In the genomic region with DNA sequence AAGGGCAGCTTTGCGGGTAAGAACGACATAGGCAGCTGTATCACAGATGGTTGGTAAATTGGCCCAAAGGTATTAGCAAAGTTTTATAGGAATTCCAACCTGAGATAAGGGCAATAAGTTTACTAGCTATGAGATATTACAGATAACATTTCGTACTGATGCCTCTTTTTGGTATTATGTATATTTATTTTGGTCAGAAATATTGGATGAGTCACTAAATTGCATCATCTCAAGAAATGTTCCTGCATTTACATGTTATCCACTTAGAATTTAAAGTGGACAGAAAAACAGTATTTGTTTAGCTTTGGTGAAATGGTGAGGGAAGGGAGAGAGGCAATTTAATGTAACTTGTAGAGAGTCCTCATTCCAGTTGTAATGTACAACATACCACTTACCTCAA, we compare ENCODE assay signal across 1 cellular context.
A peak's percentile ranks its signal among the peaks of the same experiment; 100 is the strongest.
TF ChIP-seq lines count a peak whose summit lies in the region.

No MANE protein-coding gene starts in this region.

TF ChIP-seq in HEK293, 187 proteins besides CTCF, POLR2A, EP300 and RAD21 (continued from another document and continues in another):
- TF ChIP-seq ZNF596 (tag by site-specific recombination; IDR thresholded peaks at IDR 0.05), result no peak
- no peak for TF ChIP-seq ZNF670 (tag by site-specific recombination; IDR thresholded peaks at IDR 0.05; ENCODE audit: low read depth)
- TF ChIP-seq SP2 (tag by site-specific recombination; IDR thresholded peaks at IDR 0.05), result no peak
- no peak for TF ChIP-seq REST (tag by site-specific recombination; IDR thresholded peaks at IDR 0.05)
- no peak for TF ChIP-seq PRDM2 (tag by site-specific recombination; IDR thresholded peaks at IDR 0.05; ENCODE audit: borderline replicate concordance)
- TF ChIP-seq ZSCAN16 (tag by site-specific recombination; IDR thresholded peaks at IDR 0.05), result no peak
- no peak for TF ChIP-seq ZNF701 (tag by site-specific recombination; IDR thresholded peaks at IDR 0.05)
- TF ChIP-seq AEBP2 (tag by site-specific recombination; IDR thresholded peaks at IDR 0.05; ENCODE audit: borderline replicate concordance), result no peak
- no peak for TF ChIP-seq ZNF223 (tag by site-specific recombination; IDR thresholded peaks at IDR 0.05)
- TF ChIP-seq PRDM1 (tag by site-specific recombination; IDR thresholded peaks at IDR 0.05), result no peak
- TF ChIP-seq, protein P1, sequence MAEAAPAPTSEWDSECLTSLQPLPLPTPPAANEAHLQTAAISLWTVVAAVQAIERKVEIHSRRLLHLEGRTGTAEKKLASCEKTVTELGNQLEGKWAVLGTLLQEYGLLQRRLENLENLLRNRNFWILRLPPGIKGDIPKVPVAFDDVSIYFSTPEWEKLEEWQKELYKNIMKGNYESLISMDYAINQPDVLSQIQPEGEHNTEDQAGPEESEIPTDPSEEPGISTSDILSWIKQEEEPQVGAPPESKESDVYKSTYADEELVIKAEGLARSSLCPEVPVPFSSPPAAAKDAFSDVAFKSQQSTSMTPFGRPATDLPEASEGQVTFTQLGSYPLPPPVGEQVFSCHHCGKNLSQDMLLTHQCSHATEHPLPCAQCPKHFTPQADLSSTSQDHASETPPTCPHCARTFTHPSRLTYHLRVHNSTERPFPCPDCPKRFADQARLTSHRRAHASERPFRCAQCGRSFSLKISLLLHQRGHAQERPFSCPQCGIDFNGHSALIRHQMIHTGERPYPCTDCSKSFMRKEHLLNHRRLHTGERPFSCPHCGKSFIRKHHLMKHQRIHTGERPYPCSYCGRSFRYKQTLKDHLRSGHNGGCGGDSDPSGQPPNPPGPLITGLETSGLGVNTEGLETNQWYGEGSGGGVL (tag by site-specific recombination; IDR thresholded peaks at IDR 0.05), result peak; percentile 62
- TF ChIP-seq ZNF248 (tag by site-specific recombination; IDR thresholded peaks at IDR 0.05), result no peak
- no peak for TF ChIP-seq PRDM4 (tag by site-specific recombination; IDR thresholded peaks at IDR 0.05)
- TF ChIP-seq ZBTB48 (tag by site-specific recombination; IDR thresholded peaks at IDR 0.05), result no peak
- TF ChIP-seq ZNF184 (tag by site-specific recombination; IDR thresholded peaks at IDR 0.05), result no peak
- TF ChIP-seq BCL11B (tag by site-specific recombination; IDR thresholded peaks at IDR 0.05; ENCODE audit: low read depth), result no peak
- TF ChIP-seq ZNF19 (tag by site-specific recombination; IDR thresholded peaks at IDR 0.05; ENCODE audit: low read depth), result no peak
- TF ChIP-seq PRDM6 (tag by site-specific recombination; IDR thresholded peaks at IDR 0.05), result peak; percentile 76
- TF ChIP-seq ZBTB26 (tag by site-specific recombination; optimal IDR thresholded peaks at IDR 0.05), result no peak
- TF ChIP-seq ZBTB7A (tag by site-specific recombination; IDR thresholded peaks at IDR 0.05; ENCODE audit: low read depth), result no peak
- no peak for TF ChIP-seq KLF7 (tag by site-specific recombination; IDR thresholded peaks at IDR 0.05; ENCODE audit: borderline replicate concordance)
- TF ChIP-seq FEZF1 (tag by site-specific recombination; IDR thresholded peaks at IDR 0.05), result peak; percentile 70
- no peak for TF ChIP-seq ZNF792 (tag by site-specific recombination; IDR thresholded peaks at IDR 0.05)
- TF ChIP-seq ZNF350 (tag by site-specific recombination; IDR thresholded peaks at IDR 0.05), result no peak
- TF ChIP-seq ZFP37 (tag by site-specific recombination; IDR thresholded peaks at IDR 0.05), result no peak
- no peak for TF ChIP-seq ZNF704 (tag by site-specific recombination; IDR thresholded peaks at IDR 0.05)
- TF ChIP-seq, protein P2, sequence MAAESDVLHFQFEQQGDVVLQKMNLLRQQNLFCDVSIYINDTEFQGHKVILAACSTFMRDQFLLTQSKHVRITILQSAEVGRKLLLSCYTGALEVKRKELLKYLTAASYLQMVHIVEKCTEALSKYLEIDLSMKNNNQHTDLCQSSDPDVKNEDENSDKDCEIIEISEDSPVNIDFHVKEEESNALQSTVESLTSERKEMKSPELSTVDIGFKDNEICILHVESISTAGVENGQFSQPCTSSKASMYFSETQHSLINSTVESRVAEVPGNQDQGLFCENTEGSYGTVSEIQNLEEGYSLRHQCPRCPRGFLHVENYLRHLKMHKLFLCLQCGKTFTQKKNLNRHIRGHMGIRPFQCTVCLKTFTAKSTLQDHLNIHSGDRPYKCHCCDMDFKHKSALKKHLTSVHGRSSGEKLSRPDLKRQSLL (tag by site-specific recombination; IDR thresholded peaks at IDR 0.05), result no peak
- TF ChIP-seq ZNF843 (tag by site-specific recombination; IDR thresholded peaks at IDR 0.05), result peak; percentile 63
- TF ChIP-seq, protein P3, sequence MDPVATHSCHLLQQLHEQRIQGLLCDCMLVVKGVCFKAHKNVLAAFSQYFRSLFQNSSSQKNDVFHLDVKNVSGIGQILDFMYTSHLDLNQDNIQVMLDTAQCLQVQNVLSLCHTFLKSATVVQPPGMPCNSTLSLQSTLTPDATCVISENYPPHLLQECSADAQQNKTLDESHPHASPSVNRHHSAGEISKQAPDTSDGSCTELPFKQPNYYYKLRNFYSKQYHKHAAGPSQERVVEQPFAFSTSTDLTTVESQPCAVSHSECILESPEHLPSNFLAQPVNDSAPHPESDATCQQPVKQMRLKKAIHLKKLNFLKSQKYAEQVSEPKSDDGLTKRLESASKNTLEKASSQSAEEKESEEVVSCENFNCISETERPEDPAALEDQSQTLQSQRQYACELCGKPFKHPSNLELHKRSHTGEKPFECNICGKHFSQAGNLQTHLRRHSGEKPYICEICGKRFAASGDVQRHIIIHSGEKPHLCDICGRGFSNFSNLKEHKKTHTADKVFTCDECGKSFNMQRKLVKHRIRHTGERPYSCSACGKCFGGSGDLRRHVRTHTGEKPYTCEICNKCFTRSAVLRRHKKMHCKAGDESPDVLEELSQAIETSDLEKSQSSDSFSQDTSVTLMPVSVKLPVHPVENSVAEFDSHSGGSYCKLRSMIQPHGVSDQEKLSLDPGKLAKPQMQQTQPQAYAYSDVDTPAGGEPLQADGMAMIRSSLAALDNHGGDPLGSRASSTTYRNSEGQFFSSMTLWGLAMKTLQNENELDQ (tag by site-specific recombination; IDR thresholded peaks at IDR 0.05; ENCODE audit: low read depth), result no peak
